In genomic region chr22:30197389-30197788, GRCh38 we compare ENCODE assay signal across 11 cellular contexts. TPM values are rescaled to one million over a fixed set of nuclear protein-coding genes. Genes with fewer than 3 reads are reported as not detected.
A peak's percentile ranks its signal among the peaks of the same experiment; 100 is the strongest.
DNase-seq lines count a peak whose midpoint lies in the region; ATAC-seq and TF ChIP-seq lines count a peak whose summit lies in the region.
"Had no signal": no experiment of that assay in that cellular context is flagged by ENCODE, and none has a peak within 500 bp of the region (broad histone marks: within the 10 kb centered on the region; RNA-seq: fewer than 3 reads in every experiment).

No MANE protein-coding gene starts in this region.

- peak overlapping the region; percentile 75 for H3K4me2 ChIP-seq in smooth muscle cell

- in situ Hi-C loops in GM13976 (cut with MboI; ENCODE audit: low sequenced_read_pairs, unreplicated experiment): no loop called here

- ATAC-seq in HG03457 (IDR thresholded peaks at IDR 0.05; ENCODE audit: unreplicated experiment) (no peak), left cardiac atrium (no peak)

- H3F3A ChIP-seq in smooth muscle cell (ENCODE audit: low read depth): peaks cover 22% of the 10 kb centered on the region

- H3K36me3 ChIP-seq in Peyer's patch (no peaks in the 10 kb centered on the region), esophagus (ENCODE audit: control insufficient read depth in 2 of 2, insufficient read depth in 2 of 2, low read length in 1 of 2) (no peaks in the 10 kb centered on the region), smooth muscle cell (ENCODE audit: low read depth) (no peaks in the 10 kb centered on the region)

- H3K79me2 ChIP-seq in smooth muscle cell (ENCODE audit: low read depth): no peaks in the 10 kb centered on the region

- no peaks in the 10 kb centered on the region for H4K20me1 ChIP-seq in smooth muscle cell (ENCODE audit: low read depth)

- no peak overlapping the region for H2AFZ ChIP-seq in smooth muscle cell (ENCODE audit: low read depth)

- H3K27ac ChIP-seq in Peyer's patch (peak overlapping the region in 3 of 4 donors; percentile 56 to 76 (median 67)), esophagus (ENCODE audit: low read depth in 2 of 2, low read length in 1 of 2) (peak overlapping the region; percentile 19 to 76), smooth muscle cell (ENCODE audit: low read depth) (peak overlapping the region; percentile 97)

- TF ChIP-seq CTCF in GM13976 (IDR thresholded peaks at IDR 0.05; ENCODE audit: borderline replicate concordance, control extremely low read depth, extremely low read depth, insufficient read depth, missing control alignments): no peak
- TF ChIP-seq CTCF in Peyer's patch (IDR thresholded peaks at IDR 0.05): no peak
- TF ChIP-seq CTCF in smooth muscle cell (IDR thresholded peaks at IDR 0.05; ENCODE audit: borderline replicate concordance, insufficient read depth, poor library complexity, severe bottlenecking): no peak

- no peak for TF ChIP-seq POLR2A in Peyer's patch (IDR thresholded peaks at IDR 0.05)

- intact Hi-C loops in left cardiac atrium (cut with DNase I): no loop called here

- peak overlapping the region; percentile 93 for H3K9ac ChIP-seq in smooth muscle cell (ENCODE audit: low read depth)

- no peak overlapping the region for H3K4me3 ChIP-seq in Peyer's patch
- no peak overlapping the region for H3K4me3 ChIP-seq in esophagus (ENCODE audit: low read depth in 1 of 2, low read length in 2 of 2)
- H3K4me3 ChIP-seq in smooth muscle cell: no peak overlapping the region

- H3K4me1 ChIP-seq in Peyer's patch (peaks cover 0 to 14% (median 11%) of the 10 kb centered on the region in 4 donors), esophagus (ENCODE audit: control insufficient read depth in 2 of 2, insufficient read depth in 2 of 2, low read length in 1 of 2) (peaks cover 0 to 6% of the 10 kb centered on the region in 2 donors), smooth muscle cell (ENCODE audit: low read depth) (peaks cover 18% of the 10 kb centered on the region)

- no peaks in the 10 kb centered on the region for H3K9me3 ChIP-seq in Peyer's patch
- no peaks in the 10 kb centered on the region for H3K9me3 ChIP-seq in esophagus (ENCODE audit: control insufficient read depth in 2 of 2, insufficient read depth in 1 of 2, low read depth in 1 of 2, low read length in 1 of 2)
- H3K9me3 ChIP-seq in smooth muscle cell (replicated peaks; ENCODE audit: low read depth): no peaks in the 10 kb centered on the region

- H3K27me3 ChIP-seq in Peyer's patch (no peaks in the 10 kb centered on the region), esophagus (ENCODE audit: control insufficient read depth in 1 of 2, insufficient read depth in 2 of 2, low read length in 2 of 2) (no peaks in the 10 kb centered on the region), smooth muscle cell (ENCODE audit: low read depth) (no peaks in the 10 kb centered on the region)

- DNase-seq in GM13976 (ENCODE audit: low spot score) (peak; percentile 7), Peyer's patch (no peak), smooth muscle cell (lab: John Stamatoyannopoulos, UW; ENCODE audit: unreplicated experiment) (no peak), left cardiac atrium (no peak)
- DNase-seq in stimulated activated naive CD4-positive, alpha-beta T cell (lab: John Stamatoyannopoulos, UW): no peak
- no peak for DNase-seq in stimulated activated CD4-positive, alpha-beta T cell treated with anti-CD3 and anti-CD28 coated beads, Interleukin-4, amount 100 ng/mL, for 1 hour
- DNase-seq: cortex of kidney, hippocampal formation, NCI-H2081 had no signal

RNA-seq across cellular contexts. Expression of gene LIF, which starts 49.2 kb away (rescaled TPM):
- total RNA-seq in Peyer's patch: 10 to 100 TPM in 2 of 4 donors, 1 to 10 TPM in 2; 7.4 to 19.3 (median 10.6) TPM
- polyA plus RNA-seq in esophagus: 1 to 10 TPM in 1 of 2 donors, under 1 TPM in 1; 0.54 to 1.0 TPM
- 29.9 and 40.6 TPM in 2 replicates for total RNA-seq in smooth muscle cell
- 28.9 and 31.2 TPM in 2 replicates for polyA plus RNA-seq in smooth muscle cell
- 1 to 10 TPM in 1 of 2 donors, under 1 TPM in 1; 0.94 to 7.0 TPM for total RNA-seq in left cardiac atrium
